In the genomic region with DNA sequence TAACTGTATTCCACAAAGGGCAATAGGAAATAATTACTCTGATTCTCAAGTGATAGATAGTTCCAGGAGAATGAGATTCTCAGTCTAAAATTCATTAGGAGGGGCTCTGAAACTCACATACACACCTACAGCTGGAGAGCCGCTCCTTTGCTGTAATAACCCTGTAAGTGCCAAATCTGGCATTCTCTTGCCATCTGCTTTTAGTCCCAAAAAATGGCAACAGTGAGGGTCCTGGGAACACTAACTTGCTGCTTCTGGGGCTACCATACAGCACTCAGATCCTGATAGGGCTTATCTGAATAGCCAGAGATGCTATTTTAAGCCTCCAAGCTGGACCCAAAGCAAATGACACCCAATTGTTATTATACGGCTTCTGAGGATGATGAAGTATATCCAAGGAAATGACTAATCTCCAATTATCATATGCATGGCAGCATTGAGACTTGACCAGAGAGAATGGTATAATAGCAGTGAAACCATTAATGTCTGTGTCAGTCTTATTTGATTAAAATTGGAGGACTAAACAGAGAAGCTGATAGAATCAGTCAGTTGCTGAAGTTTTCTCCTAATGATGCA, we compare ENCODE assay signal across 1 cellular context.
A peak's percentile ranks its signal among the peaks of the same experiment; 100 is the strongest.
TF ChIP-seq lines count a peak whose summit lies in the region.

No MANE protein-coding gene starts in this region.

TF ChIP-seq in A549, 52 proteins besides CTCF, POLR2A, EP300 and RAD21 (continued from another document):
- TF ChIP-seq CEBPB (IDR thresholded peaks at IDR 0.05) (no peak), FOSL2 (IDR thresholded peaks at IDR 0.05) (no peak), FOSL2 (CRISPR knock-in tag; IDR thresholded peaks at IDR 0.05) (peak; percentile 41; the same call in 1 of the 2 replicates), KDM5A (IDR thresholded peaks at IDR 0.05) (no peak), RARB (CRISPR knock-in tag; IDR thresholded peaks at IDR 0.05) (no peak), TP53 (CRISPR knock-in tag; IDR thresholded peaks at IDR 0.05) (no peak), ZC3H11A (IDR thresholded peaks at IDR 0.05) (no peak), ZSCAN20 (CRISPR knock-in tag; IDR thresholded peaks at IDR 0.05) (no peak)
- TF ChIP-seq, protein P1, sequence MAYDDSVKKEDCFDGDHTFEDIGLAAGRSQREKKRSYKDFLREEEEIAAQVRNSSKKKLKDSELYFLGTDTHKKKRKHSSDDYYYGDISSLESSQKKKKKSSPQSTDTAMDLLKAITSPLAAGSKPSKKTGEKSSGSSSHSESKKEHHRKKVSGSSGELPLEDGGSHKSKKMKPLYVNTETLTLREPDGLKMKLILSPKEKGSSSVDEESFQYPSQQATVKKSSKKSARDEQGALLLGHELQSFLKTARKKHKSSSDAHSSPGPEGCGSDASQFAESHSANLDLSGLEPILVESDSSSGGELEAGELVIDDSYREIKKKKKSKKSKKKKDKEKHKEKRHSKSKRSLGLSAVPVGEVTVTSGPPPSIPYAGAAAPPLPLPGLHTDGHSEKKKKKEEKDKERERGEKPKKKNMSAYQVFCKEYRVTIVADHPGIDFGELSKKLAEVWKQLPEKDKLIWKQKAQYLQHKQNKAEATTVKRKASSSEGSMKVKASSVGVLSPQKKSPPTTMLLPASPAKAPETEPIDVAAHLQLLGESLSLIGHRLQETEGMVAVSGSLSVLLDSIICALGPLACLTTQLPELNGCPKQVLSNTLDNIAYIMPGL (CRISPR knock-in tag; IDR thresholded peaks at IDR 0.05; ENCODE audit: borderline replicate concordance): no peak
- TF ChIP-seq, protein P2, sequence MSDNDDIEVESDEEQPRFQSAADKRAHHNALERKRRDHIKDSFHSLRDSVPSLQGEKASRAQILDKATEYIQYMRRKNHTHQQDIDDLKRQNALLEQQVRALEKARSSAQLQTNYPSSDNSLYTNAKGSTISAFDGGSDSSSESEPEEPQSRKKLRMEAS (IDR thresholded peaks at IDR 0.05): no peak
